ENCODE assay signal across 8 cellular contexts in genomic region chr2:102753563-102754159, GRCh38. TPM values are rescaled to one million over a fixed set of nuclear protein-coding genes. Genes with fewer than 3 reads are reported as not detected.
DNase-seq lines count a peak whose midpoint lies in the region; ATAC-seq, FAIRE-seq and TF ChIP-seq lines count a peak whose summit lies in the region.

No MANE protein-coding gene starts in this region.

- 60% methylated on average over 7 of the region's 7 CpGs for WGBS in A549 (ENCODE audit: missing lambda C conversion rate)
- 66% methylated on average over 7 of the region's 7 CpGs for WGBS in mammary epithelial cell (ENCODE audit: low coverage, missing lambda C conversion rate)

- no peak overlapping the region for H2AFZ ChIP-seq in mammary epithelial cell (ENCODE audit: low read depth, low read length)

- H3K4me3 ChIP-seq in A549 (no peak overlapping the region), HL-60 (replicated peaks; ENCODE audit: insufficient read depth, low read length) (no peak overlapping the region), mammary epithelial cell (replicated peaks in 1 of 3; ENCODE audit: insufficient read depth in 1 of 3, low read depth in 2 of 3, low read length in 3 of 3) (no peak overlapping the region), upper lobe of right lung (no peak overlapping the region)

- dilution Hi-C loops in mammary epithelial cell (cut with HindIII; ENCODE audit: low sequenced_read_pairs) = no loop called here

- H3K4me1 ChIP-seq in A549 (no peaks in the 10 kb centered on the region), mammary epithelial cell (ENCODE audit: insufficient read depth, low read length) (no peaks in the 10 kb centered on the region), upper lobe of right lung (no peaks in the 10 kb centered on the region)

- H3K27ac ChIP-seq in A549 (no peak overlapping the region), HL-60 (replicated peaks) (no peak overlapping the region), mammary epithelial cell (ENCODE audit: insufficient read depth, low read depth, low read length) (no peak overlapping the region), upper lobe of right lung (no peak overlapping the region)

- peak; percentile 32 for FAIRE-seq in A549 (lab: Jason Lieb, UNC)

- no TSS peak for BruUV-seq in mammary epithelial cell (replicated peaks; lab: Mats Ljungman, UMichigan)

- no peak for TF ChIP-seq EP300 in A549 (IDR thresholded peaks at IDR 0.05)

- peak in 1 of 2 experiments; percentile 33; a peak in 2 of 5 replicates for TF ChIP-seq RAD21 in A549 (conservative IDR thresholded peaks at IDR 0.05 in 1 of 2, IDR thresholded peaks at IDR 0.05 in 1 of 2)

- H3K9me3 ChIP-seq in A549 (no peaks in the 10 kb centered on the region), mammary epithelial cell (replicated peaks; ENCODE audit: insufficient read depth, low read length) (no peaks in the 10 kb centered on the region), upper lobe of right lung (no peaks in the 10 kb centered on the region)

- DNase-seq in A549 (ENCODE audit: low read depth in 1 of 2, low spot score in 1 of 2) (peak; percentile 15 to 53), EH (ENCODE audit: low read depth) (peak; percentile 54), HL-60 (ENCODE audit: low read depth in 1 of 2, low spot score in 1 of 2) (peak; percentile 22 to 49), NOMO-1 treated with DMSO at 0.1 percent for 48 hours (lab: John Stamatoyannopoulos, UW; ENCODE audit: unreplicated experiment) (peak; percentile 47), mammary epithelial cell (peak; percentile 47), left kidney (ENCODE audit: low read depth, low spot score) (peak; percentile 65), upper lobe of right lung (no peak)

- ATAC-seq in A549 (peak; percentile 68 to 74; a peak in 4 of 6 replicates), upper lobe of right lung (peak; percentile 65), HG03025 (IDR thresholded peaks at IDR 0.05; ENCODE audit: low FRiP score, unreplicated experiment) (no peak)

- CTCF ChIA-PET in A549 (lab: Yijun Ruan, JAX) (interaction anchor here (0.6 to 2.5 kb wide), 19 partner anchors 8 to 281 kb away, joined by 3 to 21 read pairs (median 3); a partner anchor contains a TSS), mammary epithelial cell (lab: Charles Lee; ENCODE audit: low non-redundant PET) (interaction anchor here (0.5 to 1.0 kb wide), 9 partner anchors 17 to 1164 kb away, joined by 3 to 17 read pairs (median 6); a partner anchor contains a TSS)

- peak; percentile 76 for TF ChIP-seq CTCF in A549 (IDR thresholded peaks at IDR 0.05)
- peak; percentile 44 for TF ChIP-seq CTCF in HL-60 (IDR thresholded peaks at IDR 0.05; ENCODE audit: insufficient read depth, low read length)
- TF ChIP-seq CTCF in mammary epithelial cell (conservative IDR thresholded peaks at IDR 0.05 in 1 of 2, IDR thresholded peaks at IDR 0.05 in 1 of 2; ENCODE audit: extremely low read depth in 1 of 2, insufficient read depth in 1 of 2, low read depth in 1 of 2, low read length in 2 of 2) = peak; percentile 73 to 82
- peak; percentile 83 for TF ChIP-seq CTCF in upper lobe of right lung (IDR thresholded peaks at IDR 0.05)

- H3K27me3 ChIP-seq in HL-60 (ENCODE audit: insufficient read depth, poor library complexity, severe bottlenecking) (no peaks in the 10 kb centered on the region), mammary epithelial cell (ENCODE audit: insufficient read depth, low read length) (no peaks in the 10 kb centered on the region), upper lobe of right lung (no peaks in the 10 kb centered on the region)

- H3K4me2 ChIP-seq in A549 = no peak overlapping the region
- no peak overlapping the region for H3K4me2 ChIP-seq in mammary epithelial cell (ENCODE audit: insufficient read depth, low read depth, low read length)

- no peaks in the 10 kb centered on the region for H4K20me1 ChIP-seq in mammary epithelial cell (ENCODE audit: insufficient read depth, low read length)

- H3K36me3 ChIP-seq in mammary epithelial cell (ENCODE audit: insufficient read depth, low read length) = no peaks in the 10 kb centered on the region
- H3K36me3 ChIP-seq in upper lobe of right lung = no peaks in the 10 kb centered on the region

- no peaks in the 10 kb centered on the region for H3K79me2 ChIP-seq in mammary epithelial cell (ENCODE audit: insufficient read depth, low read length)

- intact Hi-C loops in mammary epithelial cell (cut with micrococcal nuclease) (loop anchor here (1.0 kb wide), 1 partner anchor 53 kb away; no protein-coding TSS in a partner anchor), upper lobe of right lung (cut with DNase I) (no loop called here)

- POLR2A ChIA-PET in A549 (lab: Yijun Ruan, JAX) = no interaction called here

- no peak overlapping the region for H3K9ac ChIP-seq in mammary epithelial cell (ENCODE audit: insufficient read depth, low read length)

- in situ Hi-C loops in mammary epithelial cell (cut with MboI; ENCODE audit: low sequenced_read_pairs in 2 of 2) = no loop called here

- TF ChIP-seq POLR2A in A549 (IDR thresholded peaks at IDR 0.05; ENCODE audit: low read length) = no peak

TF ChIP-seq in A549, 52 proteins besides CTCF, POLR2A, EP300 and RAD21:
- TF ChIP-seq SREBF2 (IDR thresholded peaks at IDR 0.05) = no peak
- no peak for TF ChIP-seq ESRRA (IDR thresholded peaks at IDR 0.05; ENCODE audit: borderline replicate concordance, low read length)
- no peak for TF ChIP-seq PBX3 (IDR thresholded peaks at IDR 0.05)
- no peak for TF ChIP-seq EHF (CRISPR knock-in tag; IDR thresholded peaks at IDR 0.05)
- TF ChIP-seq SMC3 (IDR thresholded peaks at IDR 0.05) = peak; percentile 22; the same call in 1 of the 3 replicates
- TF ChIP-seq ZNF302 (CRISPR knock-in tag; IDR thresholded peaks at IDR 0.05) = no peak
- TF ChIP-seq NPAS2 (CRISPR knock-in tag; IDR thresholded peaks at IDR 0.05; ENCODE audit: borderline replicate concordance) = no peak
- no peak for TF ChIP-seq TP53 (CRISPR knock-in tag; IDR thresholded peaks at IDR 0.05)

RNA-seq across cellular contexts. Expression of gene TMEM182, which starts 8.2 kb away (rescaled TPM):
- polyA plus RNA-seq in A549 (2011; rRNA removed) (13.1 and 13.8 TPM in 2 replicates), A549 (2017; fragmentation: RNase III; extraction: RNeasy Plus Mini Kit Qiagen cat#74134 plus additional on column Dnase treatment) (5.3 to 5.7 TPM (median 5.4 TPM) in 3 replicates), mammary epithelial cell (3.1 TPM)
- 2.9 and 3.2 TPM in 2 replicates for polyA plus RNA-seq in A549 (2012; cell fraction: cytosol; rRNA removed)
- 0.78 and 1.4 TPM in 2 replicates for polyA plus RNA-seq in A549 (2012; cell fraction: nucleus; rRNA removed)
- polyA minus RNA-seq in A549 (2011; rRNA and poly(A)+ RNA removed) = 6.2 and 10.5 TPM in 2 replicates
- total RNA-seq in mammary epithelial cell (1 to 10 TPM; 6.5 to 7.4 TPM), upper lobe of right lung (2.1 TPM)
- polyA minus RNA-seq in mammary epithelial cell = not detected
